In genomic region chr11:75602916-75603315, GRCh38 we compare ENCODE assay signal across 1 cellular context.
TF ChIP-seq lines count a peak whose summit lies in the region.

No MANE protein-coding gene starts in this region.

TF ChIP-seq in endothelial cell of umbilical vein, 7 proteins besides CTCF, POLR2A, EP300 and RAD21 (continued from another document):
- TF ChIP-seq GATA2 (IDR thresholded peaks at IDR 0.05; ENCODE audit: insufficient read depth, insufficient read length, low read depth, low read length) = no peak
